Comparison of ENCODE assay signal across 8 cellular contexts in the genomic region with DNA sequence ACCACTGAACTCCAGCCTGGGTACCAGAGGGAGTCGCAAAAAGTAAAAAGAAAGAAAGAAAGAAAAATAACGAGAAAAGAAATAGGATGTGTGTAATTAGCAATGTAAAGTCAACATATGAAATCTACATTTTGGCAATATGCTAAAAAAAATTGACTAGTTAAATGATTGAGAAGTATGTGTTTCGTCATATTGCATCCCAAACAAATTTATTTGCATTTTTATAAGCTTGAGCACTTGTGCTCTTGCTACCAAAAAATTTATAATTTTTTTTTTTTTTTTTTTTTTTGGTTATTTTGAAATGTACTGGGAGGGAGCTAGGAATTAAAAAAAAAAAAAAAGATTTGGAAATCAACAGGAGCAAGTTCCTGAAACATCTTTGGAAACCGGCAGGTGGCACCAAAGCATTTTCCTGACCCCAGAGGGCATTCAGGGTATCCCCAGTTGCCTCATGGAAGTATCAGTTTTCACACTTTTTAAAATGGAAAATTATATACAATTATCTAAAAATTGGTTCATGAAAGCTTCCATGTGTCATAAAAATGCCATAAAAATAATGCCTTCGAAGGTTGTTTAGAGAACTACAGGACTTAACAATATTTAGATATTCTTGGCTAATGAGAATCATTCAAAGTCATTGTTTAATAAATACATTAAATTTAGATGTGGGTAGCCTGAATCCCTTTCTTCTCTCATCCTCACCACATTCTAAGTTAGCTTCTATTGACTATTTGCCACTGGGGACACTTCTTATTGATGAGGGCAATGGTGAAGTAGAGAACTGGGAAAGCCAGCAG. TPM values are rescaled to one million over a fixed set of nuclear protein-coding genes. Genes with fewer than 3 reads are reported as not detected.
DNase-seq lines count a peak whose midpoint lies in the region; ATAC-seq, FAIRE-seq and TF ChIP-seq lines count a peak whose summit lies in the region.

No MANE protein-coding gene starts in this region.

- TF ChIP-seq RAD21 in H1 (IDR thresholded peaks at IDR 0.05 in 1 of 2, conservative IDR thresholded peaks at IDR 0.05 in 1 of 2; ENCODE audit: low read depth in 2 of 2, low read length in 2 of 2): peak; percentile 84 to 88

- POLR2A ChIA-PET in H1 (lab: Charles Lee; ENCODE audit: partially characterized antibody): no interaction called here

- H3K4me2 ChIP-seq in OCI-LY3 (ENCODE audit: low read length) (no peak overlapping the region), H1 (ENCODE audit: insufficient read depth in 1 of 2, low read depth in 2 of 2, low read length in 2 of 2) (no peak overlapping the region)

- H3K23ac ChIP-seq in H1 (ENCODE audit: insufficient read length): no peak overlapping the region

- H2AFZ ChIP-seq in OCI-LY3 (ENCODE audit: low read depth, low read length) (no peak overlapping the region), H1 (ENCODE audit: low read length) (0 out of 2 replicates have a peak overlapping the region, but pooled peaks have one; percentile 62)

- peaks cover 10% of the 10 kb centered on the region for H3K9me3 Mint-ChIP-seq in mesothelial cell of epicardium
- H3K9me3 Mint-ChIP-seq in stimulated activated memory B cell treated with anti-CD40 and anti-IgM and Interleukin-4, amounts not matched to agents 10 μg/mL and 1 μg/mL and 100 μg/mL, for 72 hours: peaks cover 2% of the 10 kb centered on the region

- 11% methylated on average over 5 of the region's 5 CpGs; no CpG with 5 or more reads in 1 of the 2 experiments for WGBS in H1 (ENCODE audit: extremely low coverage in 1 of 2, insufficient coverage in 1 of 2, insufficient read length in 1 of 2, insufficient replicate concordance in 2 of 2, low coverage in 1 of 2, low lambda C conversion rate in 2 of 2, missing lambda C conversion rate in 1 of 2), 2 experiments

- H3K9ac ChIP-seq in OCI-LY3 (ENCODE audit: low read length): no peak overlapping the region
- H3K9ac ChIP-seq in H1 (replicated peaks in 1 of 4; ENCODE audit: extremely low read depth in 1 of 4, low read depth in 3 of 4, low read length in 3 of 4): no peak overlapping the region

- H3K4me3 ChIP-seq in OCI-LY3 (ENCODE audit: low read length) (no peak overlapping the region), H1 (ENCODE audit: extremely low read depth in 1 of 4, insufficient read depth in 2 of 4, low read depth in 3 of 4, low read length in 4 of 4) (no peak overlapping the region)
- no peak overlapping the region for H3K4me3 ChIP-seq in effector memory CD4-positive, alpha-beta T cell (ENCODE audit: insufficient read depth, low read depth, low read length, poor library complexity, severe bottlenecking)

- no peak overlapping the region for H3K56ac ChIP-seq in H1 (replicated peaks; ENCODE audit: insufficient read length, low read depth, low read length)

- H2BK12ac ChIP-seq in H1 (ENCODE audit: low read depth, low read length): no peak overlapping the region

- H4K8ac ChIP-seq in H1 (ENCODE audit: extremely low read depth, insufficient read depth, low read length): no peak overlapping the region

- H3K36me3 Mint-ChIP-seq in mesothelial cell of epicardium: no peaks in the 10 kb centered on the region
- no peaks in the 10 kb centered on the region for H3K36me3 Mint-ChIP-seq in stimulated activated memory B cell treated with anti-CD40 and anti-IgM and Interleukin-4, amounts not matched to agents 10 μg/mL and 1 μg/mL and 100 μg/mL, for 72 hours

- peaks cover 5% of the 10 kb centered on the region for H3K4me1 Mint-ChIP-seq in mesothelial cell of epicardium
- H3K4me1 Mint-ChIP-seq in stimulated activated memory B cell treated with anti-CD40 and anti-IgM and Interleukin-4, amounts not matched to agents 10 μg/mL and 1 μg/mL and 100 μg/mL, for 72 hours: peaks cover 6% of the 10 kb centered on the region

- no peak for FAIRE-seq in H1 (lab: Jason Lieb, UNC)

- H3K27me3 Mint-ChIP-seq in mesothelial cell of epicardium (ENCODE audit: low read depth): no peaks in the 10 kb centered on the region
- H3K27me3 Mint-ChIP-seq in stimulated activated memory B cell treated with anti-CD40 and anti-IgM and Interleukin-4, amounts not matched to agents 10 μg/mL and 1 μg/mL and 100 μg/mL, for 72 hours: peaks cover 46% of the 10 kb centered on the region

- H3K9me3 ChIP-seq in OCI-LY3 (ENCODE audit: insufficient read depth, low read length) (no peaks in the 10 kb centered on the region), H1 (ENCODE audit: insufficient read depth in 2 of 2, low read depth in 1 of 2, low read length in 1 of 2) (no peaks in the 10 kb centered on the region)
- no peaks in the 10 kb centered on the region for H3K9me3 ChIP-seq in effector memory CD4-positive, alpha-beta T cell (ENCODE audit: control insufficient read depth, low read length)

- no peak overlapping the region for H4K91ac ChIP-seq in H1 (replicated peaks; ENCODE audit: insufficient read length, low read length)

- no peaks in the 10 kb centered on the region for H3K79me1 ChIP-seq in H1 (ENCODE audit: low read depth, low read length)

- peaks cover 4% of the 10 kb centered on the region; the same call in 1 of the 2 replicates for H3K4me1 ChIP-seq in OCI-LY3 (ENCODE audit: low read length)
- H3K4me1 ChIP-seq in H1 (replicated peaks in 1 of 4; ENCODE audit: control insufficient read depth in 3 of 4, insufficient read depth in 4 of 4, low read length in 3 of 4): no peaks in the 10 kb centered on the region; a peak in 1 of 7 replicates
- no peaks in the 10 kb centered on the region for H3K4me1 ChIP-seq in effector memory CD4-positive, alpha-beta T cell (ENCODE audit: control insufficient read depth, insufficient read depth, low read length, poor library complexity, severe bottlenecking)

- H3K14ac ChIP-seq in H1 (ENCODE audit: insufficient read length): no peak overlapping the region

- peak; percentile 62 for TF ChIP-seq CTCF in OCI-LY3 (IDR thresholded peaks at IDR 0.05; ENCODE audit: low read depth, low read length)
- peak; percentile 37 to 77 (median 56) for TF ChIP-seq CTCF in H1 (IDR thresholded peaks at IDR 0.05; ENCODE audit: control extremely low read depth in 1 of 3, insufficient read depth in 1 of 3, low read depth in 1 of 3, low read length in 3 of 3)
- TF ChIP-seq CTCF in mesothelial cell of epicardium (IDR thresholded peaks at IDR 0.05; ENCODE audit: unreplicated experiment): peak; percentile 54

- DNase-seq in DMS 273 treated with DMSO at 0.1 percent for 48 hours (lab: John Stamatoyannopoulos, UW) (peak; percentile 10), HK-2 (ENCODE audit: unreplicated experiment) (peak; percentile 58), H1 (ENCODE audit: low read depth in 1 of 2, low spot score in 2 of 2) (peak in 1 of 2 experiments; percentile 75), mesothelial cell of epicardium (ENCODE audit: low spot score in 2 of 2, unreplicated experiment in 2 of 2) (peak in 1 of 2 experiments; percentile 62)
- no peak for DNase-seq in effector memory CD4-positive, alpha-beta T cell

- H3K79me2 ChIP-seq in OCI-LY3 (ENCODE audit: low read length) (peaks cover 2% of the 10 kb centered on the region), H1 (ENCODE audit: control insufficient read depth in 1 of 2, insufficient read depth in 2 of 2, low read length in 2 of 2) (peaks cover 0 to 1% of the 10 kb centered on the region in 2 experiments; a peak in 1 of 4 replicates)

- H3K27me3 ChIP-seq in OCI-LY3 (ENCODE audit: low read depth, low read length) (peaks cover 24% of the 10 kb centered on the region), H1 (replicated peaks in 1 of 4; ENCODE audit: control insufficient read depth in 3 of 4, extremely low read depth in 1 of 4, insufficient read depth in 3 of 4, low read length in 3 of 4) (no peaks in the 10 kb centered on the region)
- peaks cover 24% of the 10 kb centered on the region for H3K27me3 ChIP-seq in effector memory CD4-positive, alpha-beta T cell (replicated peaks; ENCODE audit: control insufficient read depth, insufficient read depth, low read length, poor library complexity, severe bottlenecking)

- H3K23me2 ChIP-seq in H1 (ENCODE audit: low read depth, low read length): peaks cover 6% of the 10 kb centered on the region; the same call in 1 of the 2 replicates

- H2BK20ac ChIP-seq in H1 (ENCODE audit: low read length): no peak overlapping the region

- CTCF ChIA-PET in H1 (lab: Charles Lee; ENCODE audit: partially characterized antibody): interaction anchor here (0.5 to 2.0 kb wide), 27 partner anchors 14 to 779 kb away, joined by 3 to 8 read pairs (median 3); a partner anchor contains a TSS

- H4K5ac ChIP-seq in H1 (ENCODE audit: insufficient read length, low read depth, low read length): no peak overlapping the region

- ATAC-seq in HG03439 (IDR thresholded peaks at IDR 0.05; ENCODE audit: unreplicated experiment): no peak
- no peak for ATAC-seq in stimulated activated memory B cell treated with anti-CD40 and anti-IgM and Interleukin-4, amounts not matched to agents 10 μg/mL and 1 μg/mL and 100 μg/mL, for 72 hours

- no peak for TF ChIP-seq EP300 in H1 (IDR thresholded peaks at IDR 0.05; ENCODE audit: borderline replicate concordance in 1 of 2, low read depth in 2 of 2, low read length in 2 of 2)

- TF ChIP-seq POLR2A in H1 (IDR thresholded peaks at IDR 0.05; ENCODE audit: control extremely low read depth in 1 of 2, low read depth in 2 of 2, low read length in 2 of 2): no peak

- no peak overlapping the region for H3K27ac Mint-ChIP-seq in mesothelial cell of epicardium
- no peak overlapping the region for H3K27ac Mint-ChIP-seq in stimulated activated memory B cell treated with anti-CD40 and anti-IgM and Interleukin-4, amounts not matched to agents 10 μg/mL and 1 μg/mL and 100 μg/mL, for 72 hours

- H4K20me1 ChIP-seq in OCI-LY3 (ENCODE audit: insufficient read depth, low read length): no peaks in the 10 kb centered on the region
- no peaks in the 10 kb centered on the region for H4K20me1 ChIP-seq in H1 (replicated peaks in 1 of 2; ENCODE audit: control insufficient read depth in 1 of 2, insufficient read depth in 2 of 2, low read length in 2 of 2)

- H3K27ac ChIP-seq in OCI-LY3 (ENCODE audit: low read length) (no peak overlapping the region), H1 (ENCODE audit: low read depth, low read length) (no peak overlapping the region)
- H3K27ac ChIP-seq in effector memory CD4-positive, alpha-beta T cell (ENCODE audit: insufficient read depth, low read length, poor library complexity, severe bottlenecking): no peak overlapping the region

- no peak overlapping the region for H3K4ac ChIP-seq in H1 (replicated peaks; ENCODE audit: insufficient read length, low read depth, low read length)

- no peak overlapping the region for H2BK120ac ChIP-seq in H1 (replicated peaks; ENCODE audit: low read depth, low read length)

- no peak overlapping the region for H2AK5ac ChIP-seq in H1 (ENCODE audit: low read depth, low read length)

- no peak overlapping the region for H3K18ac ChIP-seq in H1 (ENCODE audit: extremely low read depth, low read length)

- H2BK5ac ChIP-seq in H1 (ENCODE audit: low read depth, low read length): no peak overlapping the region

- no peak overlapping the region for H3K4me3 Mint-ChIP-seq in mesothelial cell of epicardium
- no peak overlapping the region for H3K4me3 Mint-ChIP-seq in stimulated activated memory B cell treated with anti-CD40 and anti-IgM and Interleukin-4, amounts not matched to agents 10 μg/mL and 1 μg/mL and 100 μg/mL, for 72 hours

- H3K36me3 ChIP-seq in OCI-LY3 (replicated peaks; ENCODE audit: low read depth, low read length): no peaks in the 10 kb centered on the region
- no peaks in the 10 kb centered on the region for H3K36me3 ChIP-seq in H1 (ENCODE audit: control insufficient read depth in 2 of 4, insufficient read depth in 4 of 4, low read length in 3 of 4)
- H3K36me3 ChIP-seq in effector memory CD4-positive, alpha-beta T cell (ENCODE audit: control insufficient read depth, insufficient read depth, low read length): no peaks in the 10 kb centered on the region

- no peak overlapping the region for H2BK15ac ChIP-seq in H1 (ENCODE audit: low read length)

RNA-seq across cellular contexts. Expression of a gene that starts 4.8 kb away (rescaled TPM):
- 95.0 and 95.8 TPM in 2 replicates for total RNA-seq in H1 (2021; fragmentation: NEBNext Ultra II Directional; extraction: Animal tissue kit (Norgen Biotek cat#: 25700))
- 9.3 and 13.0 TPM in 2 replicates for polyA plus RNA-seq in H1 (2011; rRNA removed)
- 15.0 TPM for polyA plus RNA-seq in H1 (2011; cell fraction: cytosol; rRNA removed)
- 19.3 TPM for polyA plus RNA-seq in H1 (2011; cell fraction: nucleus; rRNA removed)
- polyA plus RNA-seq in H1 (2012, experiment 1 of 2): 22.1 to 41.8 TPM (median 29.1 TPM) in 4 replicates
- 2.2 TPM for polyA plus RNA-seq in H1 (2012, experiment 2 of 2)
- 29.0 TPM for polyA plus RNA-seq in H1 (2013, experiment 1 of 2)
- 25.7 TPM for polyA plus RNA-seq in H1 (2013, experiment 2 of 2)
- 138 and 187 TPM in 2 replicates for polyA minus RNA-seq in H1 (2011; rRNA and poly(A)+ RNA removed)
- 42.9 TPM for polyA minus RNA-seq in H1 (2011; cell fraction: cytosol; rRNA and poly(A)+ RNA removed)
- polyA minus RNA-seq in H1 (2011; cell fraction: nucleus; rRNA and poly(A)+ RNA removed): 98.7 TPM
- total RNA-seq in mesothelial cell of epicardium: 48.4 to 53.2 TPM (median 51.8 TPM) in 3 replicates

Comparison
In these comparisons a context has a peak if more than half of its experiments do, and no peak if none do; other contexts are left out.
1. DNase-seq: peak in DMS 273 treated with DMSO at 0.1 percent for 48 hours (single experiment) and HK-2 (single experiment); none in effector memory CD4-positive, alpha-beta T cell (0 of 3).
2. Peak in every context shown above with its lines, with median percentiles within 50 percentile points of each other: CTCF ChIP-seq.